In the genomic region with DNA sequence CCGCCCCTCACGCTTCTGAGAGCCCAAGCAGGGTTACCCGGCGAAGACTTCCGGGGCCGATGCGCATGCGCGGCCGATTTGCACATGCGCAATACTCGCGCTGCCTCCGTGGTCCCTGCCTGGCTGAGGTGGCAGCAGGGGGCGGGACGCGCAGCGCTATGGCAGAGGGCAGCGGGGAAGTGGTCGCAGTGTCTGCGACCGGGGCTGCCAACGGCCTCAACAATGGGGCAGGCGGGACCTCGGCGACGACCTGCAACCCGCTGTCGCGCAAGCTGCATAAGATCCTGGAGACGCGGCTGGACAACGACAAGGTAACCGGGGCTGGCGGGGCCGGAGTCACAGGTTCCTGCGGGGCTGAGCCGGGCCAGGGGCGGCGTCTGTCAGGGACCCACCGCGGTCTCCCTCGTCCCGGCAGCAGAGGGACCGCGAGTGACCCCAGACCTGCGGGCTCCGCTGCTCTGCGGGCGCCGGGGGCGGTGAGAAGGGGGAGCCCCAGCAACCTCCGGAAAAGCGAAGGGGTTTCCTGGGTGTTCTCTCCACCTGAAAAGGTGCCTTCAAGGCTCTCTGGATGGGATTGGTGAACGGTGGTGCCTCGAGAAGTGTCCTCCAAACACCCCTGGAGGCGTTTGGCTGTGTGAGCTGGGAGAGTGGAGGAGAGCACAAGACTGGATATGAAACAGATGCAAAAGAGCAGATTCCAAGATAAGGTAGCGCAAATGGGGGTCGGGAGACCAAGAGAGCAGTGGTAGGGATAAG, we compare ENCODE assay signal across 8 cellular contexts. TPM values are rescaled to one million over a fixed set of nuclear protein-coding genes. Genes with fewer than 3 reads are reported as not detected.
DNase-seq lines count a peak whose midpoint lies in the region; ATAC-seq and TF ChIP-seq lines count a peak whose summit lies in the region.

A gene (plus strand): TSS at position 94 of the 756 bp plus-strand sequence. CDS start 65 bp downstream, at position 159.

- no peak within 1 kb of the TSS for H3K27ac ChIP-seq in MM.1S (ENCODE audit: low read length)
- H3K27ac ChIP-seq in gastroesophageal sphincter: peak within 1 kb of the TSS in 3 of 4 donors; percentile 70 to 81 (median 73)
- H3K27ac ChIP-seq in neutrophil: peak within 1 kb of the TSS; percentile 30

- H3K4me1 ChIP-seq in MM.1S (ENCODE audit: low read length) (0 out of 2 replicates have a peak, but pooled peaks cover 4% of the 10 kb centered on the region), gastroesophageal sphincter (peaks cover 0 to 21% (median 0%) of the 10 kb centered on the region in 3 donors), neutrophil (ENCODE audit: control insufficient read depth in 1 of 2, insufficient read depth in 1 of 2, low read depth in 1 of 2, low read length in 1 of 2) (peaks cover 8 to 12% of the 10 kb centered on the region in 2 experiments)

- peak within 1 kb of the TSS; percentile 82 for H3K4me2 ChIP-seq in MM.1S (ENCODE audit: low read depth, low read length)

- H2AFZ ChIP-seq in MM.1S (ENCODE audit: low read length): peak within 1 kb of the TSS; percentile 77

- H3K27me3 ChIP-seq in MM.1S (replicated peaks; ENCODE audit: insufficient read depth, low read length): no peaks in the 10 kb centered on the region
- H3K27me3 ChIP-seq in gastroesophageal sphincter: no peaks in the 10 kb centered on the region
- H3K27me3 ChIP-seq in neutrophil: no peaks in the 10 kb centered on the region

- H3K9me3 ChIP-seq in MM.1S (replicated peaks; ENCODE audit: insufficient read depth, low read length) (no peaks in the 10 kb centered on the region), gastroesophageal sphincter (no peaks in the 10 kb centered on the region), neutrophil (no peaks in the 10 kb centered on the region)

- no peak for TF ChIP-seq EP300 in gastroesophageal sphincter (IDR thresholded peaks at IDR 0.05)

- H3K9ac ChIP-seq in MM.1S (ENCODE audit: low read length): peak within 1 kb of the TSS; percentile 55; the same call in 1 of the 2 replicates

- DNase-seq in GM04504 (ENCODE audit: low read depth) (peak; percentile 51), HCEC 1CT (peak; percentile 69), MM.1S (peak; percentile 73), SIG-M5 treated with dmso at 0.1 percent for 504 hours (lab: John Stamatoyannopoulos, UW; ENCODE audit: unreplicated experiment) (peak; percentile 81)
- peak; percentile 92 to 96 (median 94) for DNase-seq in activated naive CD4-positive, alpha-beta T cell (lab: John Stamatoyannopoulos, UW)

- no peak for TF ChIP-seq CTCF in MM.1S (IDR thresholded peaks at IDR 0.05; ENCODE audit: low read length)
- TF ChIP-seq CTCF in gastroesophageal sphincter (IDR thresholded peaks at IDR 0.05): peak in 2 of 4 experiments; percentile 9 to 62
- no peak for TF ChIP-seq CTCF in neutrophil (IDR thresholded peaks at IDR 0.05)
- no peak for TF ChIP-seq CTCF in subcutaneous adipose tissue (IDR thresholded peaks at IDR 0.05; ENCODE audit: low read depth)

- H3K4me3 ChIP-seq in MM.1S (ENCODE audit: low read length) (peak within 1 kb of the TSS; percentile 85), gastroesophageal sphincter (peak within 1 kb of the TSS; percentile 73 to 91), neutrophil (ENCODE audit: low read depth in 1 of 2, low read length in 1 of 2) (peak within 1 kb of the TSS; percentile 75 to 77)

- H3K79me2 ChIP-seq in MM.1S (ENCODE audit: low read length): no peaks in the 10 kb centered on the region; the same call in 1 of the 2 replicates

- 0% methylated on average over 5 to 9 of the region's 59 CpGs for WGBS in gastroesophageal sphincter (ENCODE audit: low coverage in 1 of 2), 2 donors

- H3K9me2 ChIP-seq in MM.1S (replicated peaks; ENCODE audit: insufficient read depth, low read length): no peaks in the 10 kb centered on the region

- no peaks in the 10 kb centered on the region for H3F3A ChIP-seq in MM.1S (ENCODE audit: insufficient read depth, low read length)

- H4K20me1 ChIP-seq in MM.1S (ENCODE audit: insufficient read depth, low read length): no peaks in the 10 kb centered on the region

- H3K36me3 ChIP-seq in MM.1S (replicated peaks; ENCODE audit: insufficient read depth, low read length): no peaks in the 10 kb centered on the region
- peaks cover 0 to 7% of the 10 kb centered on the region in 2 donors for H3K36me3 ChIP-seq in gastroesophageal sphincter
- no peaks in the 10 kb centered on the region for H3K36me3 ChIP-seq in neutrophil

- no peak for TF ChIP-seq POLR2A in gastroesophageal sphincter (IDR thresholded peaks at IDR 0.05)

- peak; percentile 97 for ATAC-seq in gastroesophageal sphincter

RNA-seq across cellular contexts. Expression of the gene that starts here (rescaled TPM):
- total RNA-seq in gastroesophageal sphincter: 10 to 100 TPM; 10.5 to 23.2 (median 13.0) TPM
- 10 to 100 TPM; 16.8 to 27.0 (median 22.8) TPM for total RNA-seq in subcutaneous adipose tissue
